ENCODE assay signal across 18 cellular contexts in genomic region chr5:179930788-179931473, GRCh38.
"Had no signal": no experiment of that assay in that cellular context is flagged by ENCODE, and none has a peak within 500 bp of the region (broad histone marks: within the 10 kb centered on the region; RNA-seq: fewer than 3 reads in every experiment).

No MANE protein-coding gene starts in this region.

- ATAC-seq: activated CD4-positive, CD25-positive, alpha-beta regulatory T cell treated with anti-CD3 and anti-CD28 coated beads, Interleukin-2, amount 50 U/mL, for 24 hours; activated T-cell treated with anti-CD3 and anti-CD28 coated beads, Interleukin-2, amount 50 U/mL, for 72 hours; left colon; lower lobe of right lung; naive thymus-derived CD8-positive, alpha-beta T cell had no signal

- DNase-seq: activated CD4-positive, alpha-beta T cell treated with anti-CD3 and anti-CD28 coated beads, Interleukin-2, amount 10 ng/mL, durations not matched to agents 7 days and 5 days; activated effector memory CD4-positive, alpha-beta T cell treated with anti-CD3 and anti-CD28 coated beads, Interleukin-2, amount 50 U/mL, for 16 hours; activated naive CD4-positive, alpha-beta T cell treated with anti-CD3 and anti-CD28 coated beads, Interleukin-2, amount 50 U/mL, for 16 hours; activated T-cell treated with anti-CD3 and anti-CD28 coated beads, Interleukin-2, amount 50 U/mL, for 72 hours; aorta; cerebellar nuclear complex; cortex of kidney; effector CD8-positive, alpha-beta T cell; hypothalamus; islet precursor cell; left colon; lower lobe of right lung; naive thymus-derived CD8-positive, alpha-beta T cell; stimulated activated CD4-positive, alpha-beta T cell treated with anti-CD3 and anti-CD28 coated beads, Interleukin-12 subunit alpha, Interleukin-12 subunit beta, amount 100 ng/mL, for 4 hours; stimulated activated CD4-positive, alpha-beta T cell treated with anti-CD3 and anti-CD28 coated beads, Interleukin-2, amount 100 ng/mL, for 24 hours; stimulated activated naive CD4-positive, alpha-beta T cell treated with Interleukin-2 at 50 U/mL for 16 hours; tibial artery had no signal

- H3K27me3 ChIP-seq: tibial artery had no signal

- H3K4me1 ChIP-seq: lower lobe of right lung, tibial artery had no signal

- H3K27ac ChIP-seq: lower lobe of right lung, tibial artery had no signal
